ENCODE assay signal across 8 cellular contexts in the genomic region with DNA sequence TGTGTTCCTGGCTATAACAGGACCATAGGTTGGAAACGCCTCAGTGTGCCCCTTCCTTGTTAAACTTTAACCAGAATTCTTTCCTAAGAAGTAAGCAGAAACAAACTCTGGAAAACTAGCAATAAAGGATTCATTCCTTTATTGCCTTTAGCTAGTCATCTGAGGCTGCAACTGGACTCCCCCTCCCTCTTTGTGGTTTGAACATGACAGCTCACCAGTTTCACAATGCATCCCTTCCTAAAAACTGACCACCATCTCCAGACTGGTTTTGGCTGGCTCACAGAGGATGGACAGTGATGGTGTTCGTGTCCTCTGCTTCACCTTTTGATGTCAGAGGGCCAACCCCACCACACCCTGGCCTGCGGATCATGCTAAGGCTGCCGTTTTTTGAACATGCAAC. TPM values are rescaled to one million over a fixed set of nuclear protein-coding genes. Genes with fewer than 3 reads are reported as not detected.
DNase-seq lines count a peak whose midpoint lies in the region; ATAC-seq, FAIRE-seq and TF ChIP-seq lines count a peak whose summit lies in the region.

No MANE protein-coding gene starts in this region.

- no peaks in the 10 kb centered on the region for H3K4me1 ChIP-seq in naive thymus-derived CD4-positive, alpha-beta T cell (ENCODE audit: control insufficient read depth in 2 of 2, insufficient read depth in 2 of 2, low read length in 2 of 2)
- no peaks in the 10 kb centered on the region for H3K4me1 ChIP-seq in CD8-positive, alpha-beta T cell (ENCODE audit: insufficient read depth, low read length)

- H3K27ac Mint-ChIP-seq in naive thymus-derived CD4-positive, alpha-beta T cell: no peak overlapping the region
- no peak overlapping the region for H3K27ac Mint-ChIP-seq in CD8-positive, alpha-beta T cell

- no peak for TF ChIP-seq CTCF in bronchial epithelial cell (IDR thresholded peaks at IDR 0.05; ENCODE audit: insufficient read depth, low read length, severe bottlenecking)
- TF ChIP-seq CTCF in CD8-positive, alpha-beta T cell (IDR thresholded peaks at IDR 0.05): no peak

- peaks cover 0 to 23% (median 7%) of the 10 kb centered on the region in 7 donors for H3K4me1 Mint-ChIP-seq in naive thymus-derived CD4-positive, alpha-beta T cell
- H3K4me1 Mint-ChIP-seq in CD8-positive, alpha-beta T cell (ENCODE audit: low read depth): peaks cover 5% of the 10 kb centered on the region

- no peaks in the 10 kb centered on the region for H3K9me3 ChIP-seq in naive thymus-derived CD4-positive, alpha-beta T cell (ENCODE audit: control insufficient read depth in 2 of 3, low read length in 3 of 3)
- H3K9me3 ChIP-seq in CD8-positive, alpha-beta T cell (ENCODE audit: low read length): no peaks in the 10 kb centered on the region

- CTCF ChIA-PET in naive thymus-derived CD4-positive, alpha-beta T cell (lab: Charles Lee): no interaction called here
- CTCF ChIA-PET in CD8-positive, alpha-beta T cell (lab: Charles Lee): no interaction called here

- no peaks in the 10 kb centered on the region for H3K27me3 ChIP-seq in bronchial epithelial cell (ENCODE audit: control insufficient read depth, insufficient read depth, low read length)
- no peaks in the 10 kb centered on the region for H3K27me3 ChIP-seq in naive thymus-derived CD4-positive, alpha-beta T cell (ENCODE audit: control insufficient read depth in 2 of 2, insufficient read depth in 2 of 2, low read length in 2 of 2)
- H3K27me3 ChIP-seq in CD8-positive, alpha-beta T cell (ENCODE audit: insufficient read depth, low read length): no peaks in the 10 kb centered on the region

- no peak overlapping the region for H3K4me3 Mint-ChIP-seq in naive thymus-derived CD4-positive, alpha-beta T cell
- H3K4me3 Mint-ChIP-seq in CD8-positive, alpha-beta T cell: no peak overlapping the region

- ATAC-seq in HG03354 (IDR thresholded peaks at IDR 0.05; ENCODE audit: poor library complexity, severe bottlenecking, unreplicated experiment): peak; percentile 35
- ATAC-seq in naive thymus-derived CD4-positive, alpha-beta T cell: peak; percentile 93
- ATAC-seq in CD8-positive, alpha-beta T cell: no peak

- no peak overlapping the region for H3K4me3 ChIP-seq in bronchial epithelial cell (ENCODE audit: low read depth, low read length)
- no peak overlapping the region for H3K4me3 ChIP-seq in naive thymus-derived CD4-positive, alpha-beta T cell (ENCODE audit: low read length)
- H3K4me3 ChIP-seq in CD8-positive, alpha-beta T cell (ENCODE audit: low read depth, low read length): no peak overlapping the region

- no peak overlapping the region for H3K27ac ChIP-seq in naive thymus-derived CD4-positive, alpha-beta T cell (ENCODE audit: low read depth, low read length)
- no peak overlapping the region for H3K27ac ChIP-seq in CD8-positive, alpha-beta T cell (ENCODE audit: low read depth, low read length)

- H3K27me3 Mint-ChIP-seq in naive thymus-derived CD4-positive, alpha-beta T cell: no peaks in the 10 kb centered on the region
- no peaks in the 10 kb centered on the region for H3K27me3 Mint-ChIP-seq in CD8-positive, alpha-beta T cell (ENCODE audit: low read depth)

- intact Hi-C loops in naive thymus-derived CD4-positive, alpha-beta T cell (cut with micrococcal nuclease): no loop called here
- intact Hi-C loops in CD8-positive, alpha-beta T cell (cut with DNase I, micrococcal nuclease): loop anchor here in 1 of 2 experiments (10.0 kb wide), 1 partner anchor 534 kb away; no protein-coding TSS in a partner anchor

- no peaks in the 10 kb centered on the region for H3K36me3 Mint-ChIP-seq in naive thymus-derived CD4-positive, alpha-beta T cell
- H3K36me3 Mint-ChIP-seq in CD8-positive, alpha-beta T cell: no peaks in the 10 kb centered on the region

- peaks cover 0 to 4% (median 0%) of the 10 kb centered on the region in 11 donors for H3K9me3 Mint-ChIP-seq in naive thymus-derived CD4-positive, alpha-beta T cell
- no peaks in the 10 kb centered on the region for H3K9me3 Mint-ChIP-seq in CD8-positive, alpha-beta T cell

- POLR2A ChIA-PET in naive thymus-derived CD4-positive, alpha-beta T cell (lab: Charles Lee): no interaction called here
- POLR2A ChIA-PET in CD8-positive, alpha-beta T cell (lab: Charles Lee): interaction anchor here (0.9 kb wide), 1 partner anchor 76 kb away, joined by 3 read pairs; no protein-coding TSS in a partner anchor

- peak; percentile 74 for DNase-seq in CD1c-positive myeloid dendritic cell (ENCODE audit: extremely low spot score)
- DNase-seq in bronchial epithelial cell (ENCODE audit: low read depth): peak; percentile 60
- DNase-seq in naive thymus-derived CD4-positive, alpha-beta T cell: no peak
- DNase-seq in stimulated activated CD4-positive, alpha-beta T cell treated with anti-CD3 and anti-CD28 coated beads, Interleukin-12 subunit alpha, Interleukin-12 subunit beta, amount 100 ng/mL, for 4 hours: no peak
- DNase-seq in NCI-H2171 treated with DMSO at 0.1 percent for 48 hours (lab: John Stamatoyannopoulos, UW): no peak
- no peak for DNase-seq in CD8-positive, alpha-beta T cell
- no peak for DNase-seq in NCI-H1048 (lab: John Stamatoyannopoulos, UW)

- FAIRE-seq in bronchial epithelial cell (lab: Jason Lieb, UNC): peak; percentile 18

- no peaks in the 10 kb centered on the region for H3K36me3 ChIP-seq in bronchial epithelial cell (ENCODE audit: control insufficient read depth, insufficient read depth, low read length)
- H3K36me3 ChIP-seq in naive thymus-derived CD4-positive, alpha-beta T cell (ENCODE audit: control insufficient read depth in 2 of 3, insufficient read depth in 3 of 3, low read length in 3 of 3): no peaks in the 10 kb centered on the region
- no peaks in the 10 kb centered on the region for H3K36me3 ChIP-seq in CD8-positive, alpha-beta T cell (ENCODE audit: insufficient read depth, low read length)

RNA-seq across cellular contexts. Expression of a gene that starts 27.9 kb away (rescaled TPM):
- total RNA-seq in bronchial epithelial cell: 16.0 and 25.5 TPM in 2 replicates
- total RNA-seq in naive thymus-derived CD4-positive, alpha-beta T cell: 100 to 1,000 TPM in 4 of 5 experiments, 10 to 100 TPM in 1; 63.0 to 171 (median 155) TPM
- polyA plus RNA-seq in naive thymus-derived CD4-positive, alpha-beta T cell: 100 to 1,000 TPM; 150 to 263 TPM
- total RNA-seq in CD8-positive, alpha-beta T cell: 100 to 1,000 TPM; 191 to 197 TPM

Comparison
In these comparisons a context has a peak if more than half of its experiments do, and no peak if none do; other contexts are left out.
1. DNase-seq: peak in CD1c-positive myeloid dendritic cell (single experiment) and bronchial epithelial cell (single experiment); none in naive thymus-derived CD4-positive, alpha-beta T cell (0 of 9), stimulated activated CD4-positive, alpha-beta T cell treated with anti-CD3 and anti-CD28 coated beads, Interleukin-12 subunit alpha, Interleukin-12 subunit beta, amount 100 ng/mL, for 4 hours (single experiment), NCI-H2171 treated with DMSO at 0.1 percent for 48 hours (single experiment), CD8-positive, alpha-beta T cell (0 of 7) and NCI-H1048 (single experiment).